Comparison of ENCODE assay signal across 2 cellular contexts in genomic region chr1:53944469-53945182, GRCh38.
A peak's percentile ranks its signal among the peaks of the same experiment; 100 is the strongest.
TF ChIP-seq lines count a peak whose summit lies in the region.

No MANE protein-coding gene starts in this region.

TF ChIP-seq in GM12878, 131 proteins besides CTCF, POLR2A, EP300 and RAD21:
- TF ChIP-seq SMAD1 (IDR thresholded peaks at IDR 0.05; ENCODE audit: low read depth, partially characterized antibody), result peak; percentile 14
- TF ChIP-seq CHD2 (IDR thresholded peaks at IDR 0.05; ENCODE audit: borderline replicate concordance, low read depth, low read length), result no peak

TF ChIP-seq in liver, 16 proteins besides CTCF, POLR2A, EP300 and RAD21:
- no peak for TF ChIP-seq EGR1 (IDR thresholded peaks at IDR 0.05; ENCODE audit: low read depth in 2 of 2)
- TF ChIP-seq NR2F2 (IDR thresholded peaks at IDR 0.05), result no peak
- TF ChIP-seq REST (IDR thresholded peaks at IDR 0.05), result no peak
- no peak for TF ChIP-seq JUND (IDR thresholded peaks at IDR 0.05)
- no peak for TF ChIP-seq MAX (IDR thresholded peaks at IDR 0.05)
